In the genomic region with DNA sequence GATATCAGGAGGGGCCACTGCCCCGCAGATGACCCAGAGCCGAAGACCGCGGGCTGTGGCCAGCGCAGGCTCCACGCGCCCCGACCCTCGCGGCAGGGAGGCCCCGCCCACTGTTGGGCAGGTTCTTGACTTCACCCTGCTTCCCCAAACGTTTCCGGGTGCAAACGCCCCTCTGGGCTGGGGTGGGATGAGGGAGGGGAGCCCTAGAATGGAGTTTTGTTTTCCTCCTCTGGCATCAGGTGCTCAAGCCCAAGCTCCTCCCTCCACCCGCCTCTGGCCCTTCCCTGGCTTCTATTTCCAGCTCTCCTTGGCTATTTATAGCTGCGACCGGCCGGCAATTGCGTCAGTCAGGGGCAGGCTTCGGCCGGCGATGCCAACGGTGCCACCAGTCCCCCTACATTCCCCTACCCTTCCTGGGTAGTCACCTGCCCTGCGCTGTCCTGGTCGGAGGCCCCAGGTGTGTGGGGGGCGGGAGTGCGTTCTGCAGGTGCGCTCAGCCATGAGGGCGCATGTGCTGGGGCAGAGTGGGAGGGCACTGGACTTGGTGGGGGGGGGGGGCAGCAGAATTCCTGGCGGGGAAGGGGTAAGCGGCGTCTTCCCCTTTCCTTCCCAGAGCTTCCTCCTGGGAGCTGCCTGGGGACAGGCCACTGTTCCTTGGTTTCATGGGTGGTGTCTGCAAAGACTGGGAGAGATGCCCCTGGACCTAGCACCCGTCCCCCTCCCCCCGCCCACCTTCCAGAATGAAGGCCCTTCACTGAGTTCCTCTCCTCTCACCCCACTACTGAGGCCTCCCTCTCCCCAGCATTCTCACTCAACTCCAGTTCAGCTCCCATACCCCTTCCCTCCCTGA, we compare ENCODE assay signal across 8 cellular contexts. TPM values are rescaled to one million over a fixed set of nuclear protein-coding genes. Genes with fewer than 3 reads are reported as not detected.
DNase-seq lines count a peak whose midpoint lies in the region; ATAC-seq, FAIRE-seq and TF ChIP-seq lines count a peak whose summit lies in the region.

No MANE protein-coding gene starts in this region.

- H3K27me3 ChIP-seq in H1 (replicated peaks in 1 of 4; ENCODE audit: control insufficient read depth in 3 of 4, extremely low read depth in 1 of 4, insufficient read depth in 3 of 4, low read length in 3 of 4): peaks cover 15 to 64% (median 47%) of the 10 kb centered on the region in 4 experiments
- no peaks in the 10 kb centered on the region for H3K27me3 ChIP-seq in aorta (ENCODE audit: control insufficient read depth in 1 of 2, insufficient read depth in 2 of 2, low read length in 1 of 2)

- no peaks in the 10 kb centered on the region for H4K20me1 ChIP-seq in H1 (replicated peaks in 1 of 2; ENCODE audit: control insufficient read depth in 1 of 2, insufficient read depth in 2 of 2, low read length in 2 of 2)

- 0 out of 2 replicates have a peak overlapping the region, but pooled peaks have one; percentile 66 for H2AK5ac ChIP-seq in H1 (ENCODE audit: low read depth, low read length)

- no peaks in the 10 kb centered on the region for H3K79me2 ChIP-seq in H1 (ENCODE audit: control insufficient read depth in 1 of 2, insufficient read depth in 2 of 2, low read length in 2 of 2)

- CTCF ChIA-PET in H1 (lab: Charles Lee; ENCODE audit: partially characterized antibody): interaction anchor here (0.6 to 7.2 kb wide), 9 partner anchors 10 to 276 kb away, joined by 3 to 144 read pairs (median 4); no protein-coding TSS in a partner anchor

- intact Hi-C loops in aorta (cut with DNase I): loop anchor here (5.0 kb wide), 1 partner anchor 79 kb away; a partner anchor contains a TSS

- H4K8ac ChIP-seq in H1 (ENCODE audit: extremely low read depth, insufficient read depth, low read length): peak overlapping the region; percentile 93

- POLR2A ChIA-PET in H1 (lab: Charles Lee; ENCODE audit: partially characterized antibody): interaction anchor here (0.6 to 5.4 kb wide), 11 partner anchors 10 to 34 kb away, joined by 3 to 60 read pairs (median 3); no protein-coding TSS in a partner anchor

- H3K4me3 ChIP-seq in H1 (ENCODE audit: extremely low read depth in 1 of 4, insufficient read depth in 2 of 4, low read depth in 3 of 4, low read length in 4 of 4): peak overlapping the region; percentile 20 to 64 (median 32); a peak in 6 of 8 replicates
- H3K4me3 ChIP-seq in aorta (ENCODE audit: low read length in 2 of 2): no peak overlapping the region

- no peak for TF ChIP-seq CTCF in H1 (IDR thresholded peaks at IDR 0.05; ENCODE audit: control extremely low read depth in 1 of 3, insufficient read depth in 1 of 3, low read depth in 1 of 3, low read length in 3 of 3)
- TF ChIP-seq CTCF in GM10266 (IDR thresholded peaks at IDR 0.05; ENCODE audit: control insufficient read depth, insufficient read depth, low read depth, missing control alignments): no peak

- no peaks in the 10 kb centered on the region for H3K79me1 ChIP-seq in H1 (ENCODE audit: low read depth, low read length)

- no peaks in the 10 kb centered on the region for H3K9me3 ChIP-seq in H1 (ENCODE audit: insufficient read depth in 2 of 2, low read depth in 1 of 2, low read length in 1 of 2)
- H3K9me3 ChIP-seq in aorta (ENCODE audit: control insufficient read depth, low read length): no peaks in the 10 kb centered on the region

- no peak overlapping the region for H3K23ac ChIP-seq in H1 (ENCODE audit: insufficient read length)

- peak overlapping the region; percentile 68 to 90 for H3K4me2 ChIP-seq in H1 (ENCODE audit: insufficient read depth in 1 of 2, low read depth in 2 of 2, low read length in 2 of 2)

- 0 out of 2 replicates have a peak overlapping the region, but pooled peaks have one; percentile 16 for H2BK5ac ChIP-seq in H1 (ENCODE audit: low read depth, low read length)

- H3K4me1 ChIP-seq in H1 (replicated peaks in 1 of 4; ENCODE audit: control insufficient read depth in 3 of 4, insufficient read depth in 4 of 4, low read length in 3 of 4) (peaks cover 3 to 24% (median 9%) of the 10 kb centered on the region in 4 experiments), aorta (ENCODE audit: control insufficient read depth in 1 of 2, insufficient read depth in 2 of 2, low read length in 2 of 2) (no peaks in the 10 kb centered on the region)

- 3% methylated on average over 13 of the region's 34 CpGs; no CpG with 5 or more reads in 1 of the 2 experiments for WGBS in H1 (ENCODE audit: extremely low coverage in 1 of 2, insufficient coverage in 1 of 2, insufficient read length in 1 of 2, insufficient replicate concordance in 2 of 2, low coverage in 1 of 2, low lambda C conversion rate in 2 of 2, missing lambda C conversion rate in 1 of 2), 2 experiments
- 5 to 8% methylated on average over 24 to 34 of the region's 34 CpGs for WGBS in aorta, 2 donors

- no peak overlapping the region for H3K56ac ChIP-seq in H1 (replicated peaks; ENCODE audit: insufficient read length, low read depth, low read length)

- H3K27me3 Mint-ChIP-seq in memory B cell: peaks cover 17% of the 10 kb centered on the region
- peaks cover 41% of the 10 kb centered on the region for H3K27me3 Mint-ChIP-seq in activated T-cell treated with anti-CD3 and anti-CD28 coated beads, Interleukin-2, amount 50 U/mL, for 4 hours (ENCODE audit: low read depth)

- DNase-seq in ELF-1 (ENCODE audit: low read depth, low spot score) (peak; percentile 44), NCI-H345 (lab: John Stamatoyannopoulos, UW) (peak; percentile 67), H1 (ENCODE audit: low read depth in 1 of 2, low spot score in 2 of 2) (peak in 1 of 2 experiments; percentile 81), memory B cell (ENCODE audit: low spot score in 2 of 2) (no peak), aorta (peak; percentile 83 to 92), GM10266 (ENCODE audit: extremely low spot score) (no peak)
- DNase-seq in stimulated activated CD4-positive, alpha-beta T cell treated with anti-CD3 and anti-CD28 coated beads, Interleukin-4, amount 100 ng/mL, for 4 hours: no peak
- no peak for DNase-seq in activated T-cell treated with anti-CD3 and anti-CD28 coated beads, Interleukin-2, amount 50 U/mL, for 4 hours

- peak overlapping the region; percentile 81; the same call in 1 of the 2 replicates for H2BK15ac ChIP-seq in H1 (ENCODE audit: low read length)

- H3K4me3 Mint-ChIP-seq in memory B cell: peak overlapping the region; percentile 72
- H3K4me3 Mint-ChIP-seq in activated T-cell treated with anti-CD3 and anti-CD28 coated beads, Interleukin-2, amount 50 U/mL, for 4 hours: no peak overlapping the region

- peak overlapping the region; percentile 72 for H4K5ac ChIP-seq in H1 (ENCODE audit: insufficient read length, low read depth, low read length)

- ATAC-seq in memory B cell (ENCODE audit: low read depth): peak; percentile 18
- ATAC-seq in aorta (ENCODE audit: low FRiP score): peak; percentile 77
- ATAC-seq in activated T-cell treated with anti-CD3 and anti-CD28 coated beads, Interleukin-2, amount 50 U/mL, for 4 hours: no peak

- peak overlapping the region; percentile 61; the same call in 1 of the 2 replicates for H2BK20ac ChIP-seq in H1 (ENCODE audit: low read length)

- peak in 1 of 2 experiments; percentile 71; a peak in 2 of 3 replicates for TF ChIP-seq POLR2A in H1 (IDR thresholded peaks at IDR 0.05; ENCODE audit: control extremely low read depth in 1 of 2, low read depth in 2 of 2, low read length in 2 of 2)

- no peaks in the 10 kb centered on the region for H3K9me3 Mint-ChIP-seq in memory B cell
- no peaks in the 10 kb centered on the region for H3K9me3 Mint-ChIP-seq in activated T-cell treated with anti-CD3 and anti-CD28 coated beads, Interleukin-2, amount 50 U/mL, for 4 hours

- H4K91ac ChIP-seq in H1 (replicated peaks; ENCODE audit: insufficient read length, low read length): no peak overlapping the region

- H3K9ac ChIP-seq in H1 (replicated peaks in 1 of 4; ENCODE audit: extremely low read depth in 1 of 4, low read depth in 3 of 4, low read length in 3 of 4): peak overlapping the region in 1 of 4 experiments; percentile 2; a peak in 1 of 7 replicates

- H3K36me3 ChIP-seq in H1 (ENCODE audit: control insufficient read depth in 2 of 4, insufficient read depth in 4 of 4, low read length in 3 of 4) (no peaks in the 10 kb centered on the region), aorta (ENCODE audit: control insufficient read depth in 1 of 2, insufficient read depth in 2 of 2, low read length in 1 of 2) (no peaks in the 10 kb centered on the region)

- H2BK12ac ChIP-seq in H1 (ENCODE audit: low read depth, low read length): peak overlapping the region; percentile 90; the same call in 1 of the 2 replicates

- H3K4me1 Mint-ChIP-seq in memory B cell: peaks cover 11% of the 10 kb centered on the region
- peaks cover 2% of the 10 kb centered on the region for H3K4me1 Mint-ChIP-seq in activated T-cell treated with anti-CD3 and anti-CD28 coated beads, Interleukin-2, amount 50 U/mL, for 4 hours (ENCODE audit: low read depth)

- H3K4ac ChIP-seq in H1 (replicated peaks; ENCODE audit: insufficient read length, low read depth, low read length): peak overlapping the region; percentile 32

- peak overlapping the region; percentile 87; the same call in 1 of the 2 replicates for H3K18ac ChIP-seq in H1 (ENCODE audit: extremely low read depth, low read length)

- H2AFZ ChIP-seq in H1 (ENCODE audit: low read length): no peak overlapping the region

- H3K23me2 ChIP-seq in H1 (ENCODE audit: low read depth, low read length): peaks cover 26% of the 10 kb centered on the region; the same call in 1 of the 2 replicates

- H2BK120ac ChIP-seq in H1 (replicated peaks; ENCODE audit: low read depth, low read length): peak overlapping the region; percentile 72

- no peak overlapping the region for H3K27ac ChIP-seq in H1 (ENCODE audit: low read depth, low read length)
- peak overlapping the region; percentile 53 to 68 for H3K27ac ChIP-seq in aorta (ENCODE audit: low read depth in 1 of 2, low read length in 2 of 2)

- H3K36me3 Mint-ChIP-seq in memory B cell: no peaks in the 10 kb centered on the region
- H3K36me3 Mint-ChIP-seq in activated T-cell treated with anti-CD3 and anti-CD28 coated beads, Interleukin-2, amount 50 U/mL, for 4 hours (ENCODE audit: insufficient read depth): no peaks in the 10 kb centered on the region

- no peak for TF ChIP-seq EP300 in H1 (IDR thresholded peaks at IDR 0.05; ENCODE audit: borderline replicate concordance in 1 of 2, low read depth in 2 of 2, low read length in 2 of 2)

- no peak overlapping the region for H3K14ac ChIP-seq in H1 (ENCODE audit: insufficient read length)

- H3K27ac Mint-ChIP-seq in memory B cell: no peak overlapping the region

- TF ChIP-seq RAD21 in H1 (IDR thresholded peaks at IDR 0.05 in 1 of 2, conservative IDR thresholded peaks at IDR 0.05 in 1 of 2; ENCODE audit: low read depth in 2 of 2, low read length in 2 of 2): no peak

- no peak for FAIRE-seq in H1 (lab: Jason Lieb, UNC)

RNA-seq across cellular contexts. Expression of a gene that starts 23.6 kb away (rescaled TPM):
- 2.1 and 2.8 TPM in 2 replicates for total RNA-seq in H1 (2021; fragmentation: NEBNext Ultra II Directional; extraction: Animal tissue kit (Norgen Biotek cat#: 25700))
- 3.6 and 4.1 TPM in 2 replicates for polyA plus RNA-seq in H1 (2011; rRNA removed)
- polyA plus RNA-seq in H1 (2011; cell fraction: cytosol; rRNA removed): 2.4 TPM
- polyA plus RNA-seq in H1 (2011; cell fraction: nucleus; rRNA removed): 4.9 TPM
- polyA plus RNA-seq in H1 (2012, experiment 1 of 2): 2.1 to 5.2 TPM (median 4.3 TPM) in 4 replicates
- 1.3 TPM for polyA plus RNA-seq in H1 (2012, experiment 2 of 2)
- 1.7 TPM for polyA plus RNA-seq in H1 (2013, experiment 1 of 2)
- polyA plus RNA-seq in H1 (2013, experiment 2 of 2): 2.1 TPM
- polyA minus RNA-seq in H1 (2011; rRNA and poly(A)+ RNA removed): 0.90 and 5.2 TPM in 2 replicates
- polyA minus RNA-seq in H1 (2011; cell fraction: cytosol; rRNA and poly(A)+ RNA removed): 2.0 TPM
- 1.7 TPM for polyA minus RNA-seq in H1 (2011; cell fraction: nucleus; rRNA and poly(A)+ RNA removed)
- 10 to 100 TPM in 1 of 2 donors, 1 to 10 TPM in 1; 9.4 to 39.3 TPM for total RNA-seq in aorta
- polyA plus RNA-seq in aorta: 1 to 10 TPM; 2.3 to 6.5 TPM
- total RNA-seq in activated T-cell treated with anti-CD3 and anti-CD28 coated beads, Interleukin-2, amount 50 U/mL, for 4 hours: 1 to 10 TPM; 5.4 to 6.0 (median 5.7) TPM

RNA-seq across cellular contexts. Expression of a gene that starts 36.6 kb away (rescaled TPM):
- not detected in 2 replicates for total RNA-seq in H1 (2021; fragmentation: NEBNext Ultra II Directional; extraction: Animal tissue kit (Norgen Biotek cat#: 25700))
- polyA plus RNA-seq in H1 (2011; rRNA removed) (not detected in 2 replicates), aorta (not detected)
- not detected for polyA plus RNA-seq in H1 (2011; cell fraction: cytosol; rRNA removed)
- polyA plus RNA-seq in H1 (2011; cell fraction: nucleus; rRNA removed): not detected
- 0.27 TPM in 1 of 4 replicates, not detected in the others for polyA plus RNA-seq in H1 (2012, experiment 1 of 2)
- not detected for polyA plus RNA-seq in H1 (2012, experiment 2 of 2)
- not detected for polyA plus RNA-seq in H1 (2013, experiment 1 of 2)
- polyA plus RNA-seq in H1 (2013, experiment 2 of 2): not detected
- polyA minus RNA-seq in H1 (2011; rRNA and poly(A)+ RNA removed): not detected in 2 replicates
- not detected for polyA minus RNA-seq in H1 (2011; cell fraction: cytosol; rRNA and poly(A)+ RNA removed)
- not detected for polyA minus RNA-seq in H1 (2011; cell fraction: nucleus; rRNA and poly(A)+ RNA removed)
- not detected for total RNA-seq in aorta
- total RNA-seq in activated T-cell treated with anti-CD3 and anti-CD28 coated beads, Interleukin-2, amount 50 U/mL, for 4 hours: not detected

RNA-seq across cellular contexts. Expression of a gene that starts 49.6 kb away (rescaled TPM):
- total RNA-seq in H1 (2021; fragmentation: NEBNext Ultra II Directional; extraction: Animal tissue kit (Norgen Biotek cat#: 25700)): not detected in 2 replicates
- polyA plus RNA-seq in H1 (2011; rRNA removed) (not detected in 2 replicates), aorta (not detected)
- not detected for polyA plus RNA-seq in H1 (2011; cell fraction: cytosol; rRNA removed)
- not detected for polyA plus RNA-seq in H1 (2011; cell fraction: nucleus; rRNA removed)
- polyA plus RNA-seq in H1 (2012, experiment 1 of 2): 0.25 TPM in 1 of 4 replicates, not detected in the others
- polyA plus RNA-seq in H1 (2012, experiment 2 of 2): not detected
- not detected for polyA plus RNA-seq in H1 (2013, experiment 1 of 2)
- not detected for polyA plus RNA-seq in H1 (2013, experiment 2 of 2)
- not detected in 2 replicates for polyA minus RNA-seq in H1 (2011; rRNA and poly(A)+ RNA removed)
- polyA minus RNA-seq in H1 (2011; cell fraction: cytosol; rRNA and poly(A)+ RNA removed): not detected
- polyA minus RNA-seq in H1 (2011; cell fraction: nucleus; rRNA and poly(A)+ RNA removed): not detected
- not detected for total RNA-seq in aorta
- not detected for total RNA-seq in activated T-cell treated with anti-CD3 and anti-CD28 coated beads, Interleukin-2, amount 50 U/mL, for 4 hours

RNA-seq across cellular contexts. Expression of a gene that starts 59.8 kb away (rescaled TPM):
- total RNA-seq in H1 (2021; fragmentation: NEBNext Ultra II Directional; extraction: Animal tissue kit (Norgen Biotek cat#: 25700)): not detected in 2 replicates
- polyA plus RNA-seq in H1 (2011; rRNA removed) (not detected in 2 replicates), aorta (not detected)
- not detected for polyA plus RNA-seq in H1 (2011; cell fraction: cytosol; rRNA removed)
- polyA plus RNA-seq in H1 (2011; cell fraction: nucleus; rRNA removed): not detected
- not detected in 4 replicates for polyA plus RNA-seq in H1 (2012, experiment 1 of 2)
- polyA plus RNA-seq in H1 (2012, experiment 2 of 2): not detected
- polyA plus RNA-seq in H1 (2013, experiment 1 of 2): not detected
- not detected for polyA plus RNA-seq in H1 (2013, experiment 2 of 2)
- not detected in 2 replicates for polyA minus RNA-seq in H1 (2011; rRNA and poly(A)+ RNA removed)
- not detected for polyA minus RNA-seq in H1 (2011; cell fraction: cytosol; rRNA and poly(A)+ RNA removed)
- polyA minus RNA-seq in H1 (2011; cell fraction: nucleus; rRNA and poly(A)+ RNA removed): not detected
- total RNA-seq in aorta: not detected
- total RNA-seq in activated T-cell treated with anti-CD3 and anti-CD28 coated beads, Interleukin-2, amount 50 U/mL, for 4 hours: not detected

Comparison
In these comparisons a context has a peak if more than half of its experiments do, and no peak if none do; other contexts are left out.
1. DNase-seq: peak in ELF-1 (single experiment), NCI-H345 (single experiment) and aorta (2 of 2); none in memory B cell (0 of 2), stimulated activated CD4-positive, alpha-beta T cell treated with anti-CD3 and anti-CD28 coated beads, Interleukin-4, amount 100 ng/mL, for 4 hours (0 of 2), activated T-cell treated with anti-CD3 and anti-CD28 coated beads, Interleukin-2, amount 50 U/mL, for 4 hours (single experiment) and GM10266 (single experiment).
2. H3K4me3 ChIP-seq: peak in H1 (4 of 4); none in aorta (0 of 2).
3. ATAC-seq: peak in memory B cell (single experiment) and aorta (single experiment); none in activated T-cell treated with anti-CD3 and anti-CD28 coated beads, Interleukin-2, amount 50 U/mL, for 4 hours (0 of 2).